Comparison of ENCODE assay signal across 22 cellular contexts in the genomic region with DNA sequence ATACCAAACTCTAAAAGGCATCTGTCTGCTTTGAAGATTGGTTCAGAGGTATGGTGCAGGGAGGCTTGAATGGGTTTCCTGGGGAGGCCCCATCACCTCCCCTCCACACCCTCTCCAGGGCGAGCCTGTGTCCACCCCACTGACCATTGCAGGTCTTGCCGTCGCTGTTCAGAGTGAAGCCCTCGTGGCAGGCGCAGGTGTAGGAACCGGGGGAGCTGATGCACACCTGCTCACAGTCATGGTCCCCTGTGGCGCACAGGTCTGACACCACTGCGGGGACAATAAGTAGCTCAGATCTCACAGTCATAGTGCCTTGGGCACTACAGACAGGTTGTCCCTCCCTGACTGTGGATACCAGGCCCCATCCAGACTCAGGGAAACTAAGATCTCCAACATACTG. TPM values are rescaled to one million over a fixed set of nuclear protein-coding genes. Genes with fewer than 3 reads are reported as not detected.
DNase-seq lines count a peak whose midpoint lies in the region; ATAC-seq, FAIRE-seq and TF ChIP-seq lines count a peak whose summit lies in the region.
"Had no signal": no experiment of that assay in that cellular context is flagged by ENCODE, and none has a peak within 500 bp of the region (broad histone marks: within the 10 kb centered on the region; RNA-seq: fewer than 3 reads in every experiment).

No MANE protein-coding gene starts in this region.

- ATAC-seq in activated T-cell treated with anti-CD3 and anti-CD28 coated beads, Interleukin-2, amount 50 U/mL, for 72 hours (replicated peaks in 1 of 2) = no peak
- no peak for ATAC-seq in activated T-cell treated with anti-CD3 and anti-CD28 coated beads, Interleukin-2, amount 50 U/mL, for 4 hours
- ATAC-seq in activated B cell treated with CpG ODN at 0.5 μM for 24 hours (ENCODE audit: low read depth) (no peak), GM18517 (IDR thresholded peaks at IDR 0.05; ENCODE audit: unreplicated experiment) (no peak)
- ATAC-seq: GM12878, heart right ventricle, left ventricle myocardium superior, right lobe of liver had no signal

- POLR2A ChIA-PET in activated B cell treated with CpG ODN at 0.5 μM for 24 hours (lab: Charles Lee) = no interaction called here
- POLR2A ChIA-PET in H1 (lab: Charles Lee; ENCODE audit: partially characterized antibody) = no interaction called here

- TF ChIP-seq POLR2A in H1 (IDR thresholded peaks at IDR 0.05; ENCODE audit: control extremely low read depth in 1 of 2, low read depth in 2 of 2, low read length in 2 of 2) (no peak), ovary (IDR thresholded peaks at IDR 0.05) (no peak)

- no peak overlapping the region for H3K18ac ChIP-seq in H1 (ENCODE audit: extremely low read depth, low read length)

- H4K91ac ChIP-seq in H1 (replicated peaks; ENCODE audit: insufficient read length, low read length) = no peak overlapping the region

- intact Hi-C loops in activated B cell treated with CpG ODN at 0.5 μM for 24 hours (cut with micrococcal nuclease) (loop anchor here (5.0 kb wide), 1 partner anchor 1534 kb away; a partner anchor contains a TSS), ovary (cut with DNase I) (no loop called here), kidney (cut with DNase I) (no loop called here)

- CTCF ChIA-PET in activated B cell treated with CpG ODN at 0.5 μM for 24 hours (lab: Charles Lee) = interaction anchor here (1.6 kb wide), 1 partner anchor 1480 kb away, joined by 4 read pairs; a partner anchor contains a TSS
- CTCF ChIA-PET in H1 (lab: Charles Lee; ENCODE audit: partially characterized antibody) = interaction anchor here (0.6 to 55.1 kb wide), 7 partner anchors 11 to 1476 kb away, joined by 3 to 1640 read pairs (median 3); a partner anchor contains a TSS

- H3K4me1 ChIP-seq in H1 (replicated peaks in 1 of 4; ENCODE audit: control insufficient read depth in 3 of 4, insufficient read depth in 4 of 4, low read length in 3 of 4) (peaks cover 0 to 4% (median 1%) of the 10 kb centered on the region in 4 experiments; a peak in 5 of 7 replicates), ovary (ENCODE audit: insufficient read depth) (peaks cover 1% of the 10 kb centered on the region), kidney (ENCODE audit: control insufficient read depth in 1 of 2, insufficient read depth in 1 of 2, low read depth in 1 of 2, low read length in 2 of 2) (peaks cover 8 to 9% of the 10 kb centered on the region in 2 donors)

- H3K4me3 ChIP-seq in H1 (ENCODE audit: extremely low read depth in 1 of 4, insufficient read depth in 2 of 4, low read depth in 3 of 4, low read length in 4 of 4) (no peak overlapping the region), ovary (no peak overlapping the region), kidney (ENCODE audit: low read length in 2 of 2) (no peak overlapping the region)
- H3K4me3 ChIP-seq: colonic mucosa, GM12878, right lobe of liver, thyroid gland had no signal

- H2BK5ac ChIP-seq in H1 (ENCODE audit: low read depth, low read length) = no peak overlapping the region

- H2BK15ac ChIP-seq in H1 (ENCODE audit: low read length) = no peak overlapping the region

- H3K27me3 Mint-ChIP-seq in activated T-cell treated with anti-CD3 and anti-CD28 coated beads, Interleukin-2, amount 50 U/mL, for 72 hours (ENCODE audit: low read depth) = no peaks in the 10 kb centered on the region
- peaks cover 3% of the 10 kb centered on the region for H3K27me3 Mint-ChIP-seq in activated T-cell treated with anti-CD3 and anti-CD28 coated beads, Interleukin-2, amount 50 U/mL, for 4 hours (ENCODE audit: low read depth)
- H3K27me3 Mint-ChIP-seq in activated B cell treated with CpG ODN at 0.5 μM for 24 hours = peaks cover 5% of the 10 kb centered on the region

- H3K4me1 Mint-ChIP-seq in activated T-cell treated with anti-CD3 and anti-CD28 coated beads, Interleukin-2, amount 50 U/mL, for 72 hours (ENCODE audit: low read depth) = peaks cover 22% of the 10 kb centered on the region
- H3K4me1 Mint-ChIP-seq in activated T-cell treated with anti-CD3 and anti-CD28 coated beads, Interleukin-2, amount 50 U/mL, for 4 hours (ENCODE audit: low read depth) = peaks cover 26% of the 10 kb centered on the region
- H3K4me1 Mint-ChIP-seq in activated B cell treated with CpG ODN at 0.5 μM for 24 hours = peaks cover 30% of the 10 kb centered on the region

- H2BK12ac ChIP-seq in H1 (ENCODE audit: low read depth, low read length) = peak overlapping the region; percentile 14; the same call in 1 of the 2 replicates

- H3K9me3 ChIP-seq in H1 (ENCODE audit: insufficient read depth in 2 of 2, low read depth in 1 of 2, low read length in 1 of 2) (peaks cover 10 to 11% of the 10 kb centered on the region in 2 experiments), ovary (no peaks in the 10 kb centered on the region), kidney (ENCODE audit: control insufficient read depth in 1 of 2, low read length in 2 of 2) (peaks cover 0 to 5% of the 10 kb centered on the region in 2 donors)
- H3K9me3 ChIP-seq: colonic mucosa, right lobe of liver, thyroid gland had no signal

- H3K4me3 Mint-ChIP-seq in activated T-cell treated with anti-CD3 and anti-CD28 coated beads, Interleukin-2, amount 50 U/mL, for 72 hours = peak overlapping the region; percentile 98 to 99
- no peak overlapping the region for H3K4me3 Mint-ChIP-seq in activated T-cell treated with anti-CD3 and anti-CD28 coated beads, Interleukin-2, amount 50 U/mL, for 4 hours
- peak overlapping the region; percentile 73 for H3K4me3 Mint-ChIP-seq in activated B cell treated with CpG ODN at 0.5 μM for 24 hours

- H2BK20ac ChIP-seq in H1 (ENCODE audit: low read length) = no peak overlapping the region

- no peak overlapping the region for H2BK120ac ChIP-seq in H1 (replicated peaks; ENCODE audit: low read depth, low read length)

- no peak overlapping the region; the same call in 1 of the 2 replicates for H4K8ac ChIP-seq in H1 (ENCODE audit: extremely low read depth, insufficient read depth, low read length)

- TF ChIP-seq EP300 in H1 (IDR thresholded peaks at IDR 0.05; ENCODE audit: borderline replicate concordance in 1 of 2, low read depth in 2 of 2, low read length in 2 of 2) (no peak), ovary (IDR thresholded peaks at IDR 0.05) (no peak)

- H3K23me2 ChIP-seq in H1 (ENCODE audit: low read depth, low read length) = peaks cover 10% of the 10 kb centered on the region; the same call in 1 of the 2 replicates

- H3K4ac ChIP-seq in H1 (replicated peaks; ENCODE audit: insufficient read length, low read depth, low read length) = no peak overlapping the region

- no peaks in the 10 kb centered on the region for H3K9me3 Mint-ChIP-seq in activated T-cell treated with anti-CD3 and anti-CD28 coated beads, Interleukin-2, amount 50 U/mL, for 72 hours
- H3K9me3 Mint-ChIP-seq in activated T-cell treated with anti-CD3 and anti-CD28 coated beads, Interleukin-2, amount 50 U/mL, for 4 hours = peaks cover 8% of the 10 kb centered on the region
- H3K9me3 Mint-ChIP-seq in activated B cell treated with CpG ODN at 0.5 μM for 24 hours = no peaks in the 10 kb centered on the region

- TF ChIP-seq CTCF in activated B cell treated with CpG ODN at 0.5 μM for 24 hours (IDR thresholded peaks at IDR 0.05) (no peak), H1 (IDR thresholded peaks at IDR 0.05; ENCODE audit: control extremely low read depth in 1 of 3, insufficient read depth in 1 of 3, low read depth in 1 of 3, low read length in 3 of 3) (no peak), ovary (IDR thresholded peaks at IDR 0.05) (no peak), kidney (IDR thresholded peaks at IDR 0.05; ENCODE audit: borderline replicate concordance, extremely low read depth, insufficient read depth) (no peak)

- DNase-seq in activated T-cell treated with anti-CD3 and anti-CD28 coated beads, Interleukin-2, amount 50 U/mL, for 72 hours = no peak
- no peak for DNase-seq in activated T-cell treated with anti-CD3 and anti-CD28 coated beads, Interleukin-2, amount 50 U/mL, for 4 hours
- DNase-seq in activated B cell treated with CpG ODN at 0.5 μM for 24 hours (no peak), H1 (ENCODE audit: low read depth in 1 of 2, low spot score in 2 of 2) (no peak), ovary (peak in 3 of 5 donors; percentile 50 to 59 (median 51)), nucleus accumbens (lab: John Stamatoyannopoulos, UW) (no peak), kidney (no peak)
- DNase-seq: ACHN; activated CD4-positive, alpha-beta T cell treated with anti-CD3 and anti-CD28 coated beads for 4 hours; colonic mucosa; DMS53; heart right ventricle; left ventricle myocardium superior; NCI-H1105; NCI-H524 treated with DMSO at 0.1 percent for 48 hours had no signal

- H4K20me1 ChIP-seq in H1 (replicated peaks in 1 of 2; ENCODE audit: control insufficient read depth in 1 of 2, insufficient read depth in 2 of 2, low read length in 2 of 2) = no peaks in the 10 kb centered on the region

- H3K27ac ChIP-seq in H1 (ENCODE audit: low read depth, low read length) = no peak overlapping the region
- no peak overlapping the region for H3K27ac ChIP-seq in ovary
- no peak overlapping the region for H3K27ac ChIP-seq in kidney (ENCODE audit: low read depth in 2 of 2, low read length in 2 of 2)
- H3K27ac ChIP-seq: colonic mucosa, right lobe of liver had no signal

- no peak overlapping the region for H2AK5ac ChIP-seq in H1 (ENCODE audit: low read depth, low read length)

- H3K36me3 ChIP-seq in H1 (ENCODE audit: control insufficient read depth in 2 of 4, insufficient read depth in 4 of 4, low read length in 3 of 4) (no peaks in the 10 kb centered on the region), ovary (no peaks in the 10 kb centered on the region), kidney (ENCODE audit: control insufficient read depth in 1 of 2, insufficient read depth in 2 of 2, low read length in 2 of 2) (no peaks in the 10 kb centered on the region)
- H3K36me3 ChIP-seq: colonic mucosa, heart right ventricle, right lobe of liver, thyroid gland had no signal

- 93% methylated on average over 8 of the region's 8 CpGs; no CpG with 5 or more reads in 1 of the 2 experiments for whole genome bisulfite sequencing in H1 (ENCODE audit: extremely low coverage in 1 of 2, insufficient coverage in 1 of 2, insufficient read length in 1 of 2, insufficient replicate concordance in 2 of 2, low coverage in 1 of 2, low lambda C conversion rate in 2 of 2, missing lambda C conversion rate in 1 of 2), 2 experiments
- 96 to 98% (median 97%) methylated on average over 8 of the region's 8 CpGs for WGBS in ovary, 3 donors

- H4K5ac ChIP-seq in H1 (ENCODE audit: insufficient read length, low read depth, low read length) = no peak overlapping the region

- no peak overlapping the region for H3K56ac ChIP-seq in H1 (replicated peaks; ENCODE audit: insufficient read length, low read depth, low read length)

- no peak overlapping the region for H3K9ac ChIP-seq in H1 (replicated peaks in 1 of 4; ENCODE audit: extremely low read depth in 1 of 4, low read depth in 3 of 4, low read length in 3 of 4)
- H3K9ac ChIP-seq in kidney (ENCODE audit: low read length in 2 of 2) = no peak overlapping the region

- no peaks in the 10 kb centered on the region for H3K79me2 ChIP-seq in H1 (ENCODE audit: control insufficient read depth in 1 of 2, insufficient read depth in 2 of 2, low read length in 2 of 2)

- no peak overlapping the region for H3K23ac ChIP-seq in H1 (ENCODE audit: insufficient read length)

- FAIRE-seq in H1 (lab: Jason Lieb, UNC) (no peak), kidney (lab: Jason Lieb, UNC) (no peak)
- FAIRE-seq: GM12878, GM19239, TTC549 had no signal

- no peak for TF ChIP-seq RAD21 in H1 (IDR thresholded peaks at IDR 0.05 in 1 of 2, conservative IDR thresholded peaks at IDR 0.05 in 1 of 2; ENCODE audit: low read depth in 2 of 2, low read length in 2 of 2)

- H3K79me1 ChIP-seq in H1 (ENCODE audit: low read depth, low read length) = no peaks in the 10 kb centered on the region

- no peak overlapping the region for H2AFZ ChIP-seq in H1 (ENCODE audit: low read length)

- no peaks in the 10 kb centered on the region; a peak in 1 of 7 replicates for H3K27me3 ChIP-seq in H1 (replicated peaks in 1 of 4; ENCODE audit: control insufficient read depth in 3 of 4, extremely low read depth in 1 of 4, insufficient read depth in 3 of 4, low read length in 3 of 4)
- H3K27me3 ChIP-seq in ovary = no peaks in the 10 kb centered on the region
- H3K27me3 ChIP-seq: colonic mucosa, heart right ventricle, right lobe of liver, thyroid gland had no signal

- peaks cover 0 to 2% of the 10 kb centered on the region in 2 donors for H3K36me3 Mint-ChIP-seq in activated T-cell treated with anti-CD3 and anti-CD28 coated beads, Interleukin-2, amount 50 U/mL, for 72 hours (ENCODE audit: insufficient read depth in 2 of 2)
- H3K36me3 Mint-ChIP-seq in activated T-cell treated with anti-CD3 and anti-CD28 coated beads, Interleukin-2, amount 50 U/mL, for 4 hours (ENCODE audit: insufficient read depth) = peaks cover 2% of the 10 kb centered on the region
- peaks cover 4% of the 10 kb centered on the region for H3K36me3 Mint-ChIP-seq in activated B cell treated with CpG ODN at 0.5 μM for 24 hours (ENCODE audit: low read depth)

- no peak overlapping the region for H3K27ac Mint-ChIP-seq in activated T-cell treated with anti-CD3 and anti-CD28 coated beads, Interleukin-2, amount 50 U/mL, for 72 hours
- peak overlapping the region; percentile 25 for H3K27ac Mint-ChIP-seq in activated B cell treated with CpG ODN at 0.5 μM for 24 hours

- no peak overlapping the region for H3K4me2 ChIP-seq in H1 (ENCODE audit: insufficient read depth in 1 of 2, low read depth in 2 of 2, low read length in 2 of 2)

- H3K14ac ChIP-seq in H1 (ENCODE audit: insufficient read length) = no peak overlapping the region

RNA-seq across cellular contexts. Expression of a gene that starts 6.7 kb away (rescaled TPM):
- total RNA-seq in activated T-cell treated with anti-CD3 and anti-CD28 coated beads, Interleukin-2, amount 50 U/mL, for 72 hours = 1 to 10 TPM; 1.0 to 1.2 TPM
- total RNA-seq in activated T-cell treated with anti-CD3 and anti-CD28 coated beads, Interleukin-2, amount 50 U/mL, for 4 hours = 1 to 10 TPM; 2.0 to 2.9 (median 2.3) TPM
- total RNA-seq in activated B cell treated with CpG ODN at 0.5 μM for 24 hours (0.93 and 1.2 TPM in 2 replicates), ovary (under 1 TPM; 0.20 to 0.95 (median 0.51) TPM), kidney (0.13 TPM)
- 0.11 and 0.28 TPM in 2 replicates for total RNA-seq in H1 (2021; fragmentation: NEBNext Ultra II Directional; extraction: Animal tissue kit (Norgen Biotek cat#: 25700))
- polyA plus RNA-seq in H1 (2011; rRNA removed) (0.11 and 0.12 TPM in 2 replicates), ovary (under 1 TPM; 0.10 to 0.52 TPM), kidney (ENCODE audit: insufficient read depth, low read depth, low replicate concordance) (not detected)
- polyA plus RNA-seq in H1 (2011; cell fraction: cytosol; rRNA removed) = 0.23 TPM
- 0.19 TPM for polyA plus RNA-seq in H1 (2011; cell fraction: nucleus; rRNA removed)
- 0.11 to 0.32 TPM (median 0.16 TPM) in 4 replicates for polyA plus RNA-seq in H1 (2012, experiment 1 of 2)
- not detected for polyA plus RNA-seq in H1 (2012, experiment 2 of 2)
- 0.08 TPM for polyA plus RNA-seq in H1 (2013, experiment 1 of 2)
- polyA plus RNA-seq in H1 (2013, experiment 2 of 2) = 0.11 TPM
- polyA minus RNA-seq in H1 (2011; rRNA and poly(A)+ RNA removed) = 0.13 and 0.24 TPM in 2 replicates
- polyA minus RNA-seq in H1 (2011; cell fraction: cytosol; rRNA and poly(A)+ RNA removed) = not detected
- polyA minus RNA-seq in H1 (2011; cell fraction: nucleus; rRNA and poly(A)+ RNA removed) = not detected
- total RNA-seq: colonic mucosa, heart right ventricle, left ventricle myocardium superior, right lobe of liver had no signal
- polyA plus RNA-seq: heart right ventricle had no signal

RNA-seq across cellular contexts. Expression of a gene that starts 40.9 kb away (rescaled TPM):
- total RNA-seq in activated T-cell treated with anti-CD3 and anti-CD28 coated beads, Interleukin-2, amount 50 U/mL, for 72 hours = 100 to 1,000 TPM; 220 to 281 TPM
- total RNA-seq in activated T-cell treated with anti-CD3 and anti-CD28 coated beads, Interleukin-2, amount 50 U/mL, for 4 hours = 10 to 100 TPM; 68.3 to 97.3 (median 86.8) TPM
- total RNA-seq in activated B cell treated with CpG ODN at 0.5 μM for 24 hours (726 and 766 TPM in 2 replicates), ovary (10 to 100 TPM; 15.3 to 57.3 (median 20.3) TPM), kidney (108 TPM)
- total RNA-seq in H1 (2021; fragmentation: NEBNext Ultra II Directional; extraction: Animal tissue kit (Norgen Biotek cat#: 25700)) = 0.37 and 0.52 TPM in 2 replicates
- polyA plus RNA-seq in H1 (2011; rRNA removed) (0.77 and 1.4 TPM in 2 replicates), ovary (100 to 1,000 TPM in 1 of 2 donors, 10 to 100 TPM in 1; 20.2 to 103 TPM), kidney (ENCODE audit: insufficient read depth, low read depth, low replicate concordance) (23.5 TPM)
- polyA plus RNA-seq in H1 (2011; cell fraction: cytosol; rRNA removed) = 0.83 TPM
- polyA plus RNA-seq in H1 (2011; cell fraction: nucleus; rRNA removed) = 0.46 TPM
- 0.39 to 0.60 TPM (median 0.52 TPM) in 3 of 4 replicates, not detected in the other for polyA plus RNA-seq in H1 (2012, experiment 1 of 2)
- polyA plus RNA-seq in H1 (2012, experiment 2 of 2) = 0.18 TPM
- 0.57 TPM for polyA plus RNA-seq in H1 (2013, experiment 1 of 2)
- polyA plus RNA-seq in H1 (2013, experiment 2 of 2) = 0.99 TPM
- polyA minus RNA-seq in H1 (2011; rRNA and poly(A)+ RNA removed) = 1.0 and 1.1 TPM in 2 replicates
- polyA minus RNA-seq in H1 (2011; cell fraction: cytosol; rRNA and poly(A)+ RNA removed) = not detected
- 0.30 TPM for polyA minus RNA-seq in H1 (2011; cell fraction: nucleus; rRNA and poly(A)+ RNA removed)
- total RNA-seq: osteocyte had no signal

Comparison
In these comparisons a context has a peak if more than half of its experiments do, and no peak if none do; other contexts are left out.
1. DNase-seq: peak in ovary (3 of 5); none in activated T-cell treated with anti-CD3 and anti-CD28 coated beads, Interleukin-2, amount 50 U/mL, for 72 hours (0 of 2), activated T-cell treated with anti-CD3 and anti-CD28 coated beads, Interleukin-2, amount 50 U/mL, for 4 hours (single experiment), activated B cell treated with CpG ODN at 0.5 μM for 24 hours (single experiment), H1 (0 of 2), nucleus accumbens (0 of 56) and kidney (single experiment).
2. RNA of a gene that starts 40.9 kb away (total RNA-seq): 726 to 766 TPM in activated B cell treated with CpG ODN at 0.5 μM for 24 hours, 220 to 281 TPM in activated T-cell treated with anti-CD3 and anti-CD28 coated beads, Interleukin-2, amount 50 U/mL, for 72 hours, 108 TPM in kidney (single experiment), 68.3 to 97.3 TPM in activated T-cell treated with anti-CD3 and anti-CD28 coated beads, Interleukin-2, amount 50 U/mL, for 4 hours and 15.3 to 57.3 TPM in ovary; 0.37 to 0.52 TPM in H1; every median in the first group is over 10 times any median in the second.